In the genomic region with DNA sequence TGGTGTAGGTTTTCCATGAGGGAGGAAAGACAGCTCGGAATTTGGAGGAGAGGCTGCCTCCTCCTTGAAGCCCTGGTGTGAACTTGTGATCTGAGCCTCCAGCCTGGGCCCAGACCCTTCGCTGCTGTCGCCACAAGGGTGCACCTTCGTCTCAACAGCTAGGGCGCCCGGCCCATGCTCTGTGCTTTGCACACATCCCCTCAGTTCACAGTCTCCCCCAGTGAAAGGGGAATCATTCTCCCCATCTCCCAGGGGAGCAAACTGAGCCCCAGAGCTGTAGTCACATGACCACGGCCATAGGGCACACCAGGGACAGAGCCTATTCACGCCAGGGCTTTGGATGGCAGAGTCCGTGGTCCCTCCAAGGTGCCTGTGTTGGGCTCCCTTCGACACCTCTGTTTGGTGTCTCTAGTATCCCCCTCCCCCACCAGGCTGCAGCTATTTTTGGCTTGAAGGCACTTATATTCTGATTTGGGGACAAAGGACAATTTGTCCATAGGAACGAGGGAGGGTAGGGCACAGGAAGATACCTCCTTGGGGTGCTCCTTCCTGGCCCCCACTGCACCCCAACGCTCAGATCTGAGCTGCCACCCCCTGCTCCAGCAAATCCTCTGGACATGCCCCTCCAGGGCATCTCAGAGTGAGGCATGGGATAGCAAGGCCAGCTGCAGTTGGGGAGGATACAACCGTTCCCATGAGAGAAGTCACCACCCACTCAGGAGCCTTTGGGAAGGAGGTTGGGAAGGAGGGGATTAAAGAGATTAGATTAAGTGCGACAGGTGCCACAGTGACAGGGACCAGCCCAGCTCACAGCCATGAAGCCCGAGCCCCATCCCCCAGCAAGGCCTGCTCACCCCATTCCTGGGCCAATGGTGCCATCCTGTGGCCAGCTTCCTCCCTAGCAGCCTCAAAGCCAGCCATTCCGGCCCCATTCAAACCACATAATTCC, we compare ENCODE assay signal across 8 cellular contexts. TPM values are rescaled to one million over a fixed set of nuclear protein-coding genes. Genes with fewer than 3 reads are reported as not detected.
A peak's percentile ranks its signal among the peaks of the same experiment; 100 is the strongest.
DNase-seq lines count a peak whose midpoint lies in the region; ATAC-seq lines count a peak whose summit lies in the region.

No MANE protein-coding gene starts in this region.

- no peak overlapping the region for H3K27ac Mint-ChIP-seq in activated naive CD4-positive, alpha-beta T cell treated with anti-CD3 and anti-CD28 coated beads, Interleukin-2, amount 50 U/mL, for 72 hours

- no peaks in the 10 kb centered on the region for H3K36me3 ChIP-seq in MG63

- no peak overlapping the region for H3K4me3 ChIP-seq in MG63

- no peaks in the 10 kb centered on the region for H3K9me3 ChIP-seq in MG63

- no peaks in the 10 kb centered on the region for H3K27me3 ChIP-seq in MG63

- peak; percentile 85 to 88 for ATAC-seq in activated naive CD4-positive, alpha-beta T cell treated with anti-CD3 and anti-CD28 coated beads, Interleukin-2, amount 50 U/mL, for 72 hours
- ATAC-seq in HG03095 (IDR thresholded peaks at IDR 0.05; ENCODE audit: unreplicated experiment) (no peak), HG02885 (IDR thresholded peaks at IDR 0.05; ENCODE audit: poor library complexity, unreplicated experiment) (no peak)

- no peaks in the 10 kb centered on the region for H3K36me3 Mint-ChIP-seq in activated naive CD4-positive, alpha-beta T cell treated with anti-CD3 and anti-CD28 coated beads, Interleukin-2, amount 50 U/mL, for 72 hours

- DNase-seq in ELF-1 (ENCODE audit: low read depth, low spot score) (peak; percentile 86), MG63 (peak; percentile 41), SHP77 treated with DMSO at 0.1 percent for 48 hours (lab: John Stamatoyannopoulos, UW) (peak; percentile 73), head of caudate nucleus (peak; percentile 74 to 95 (median 87)), pons (ENCODE audit: low spot score) (peak; percentile 79)
- peak in 1 of 2 donors; percentile 77 for DNase-seq in activated naive CD4-positive, alpha-beta T cell treated with anti-CD3 and anti-CD28 coated beads, Interleukin-2, amount 50 U/mL, for 72 hours (ENCODE audit: low spot score in 2 of 2)

- no peaks in the 10 kb centered on the region for H3K9me3 Mint-ChIP-seq in activated naive CD4-positive, alpha-beta T cell treated with anti-CD3 and anti-CD28 coated beads, Interleukin-2, amount 50 U/mL, for 72 hours

- intact Hi-C loops in head of caudate nucleus (cut with DNase I) = loop anchor here (5.0 to 10.0 kb wide), 2 partner anchors 913 to 1470 kb away; a partner anchor contains a TSS

RNA-seq across cellular contexts. Expression of a gene that starts 15.7 kb away (rescaled TPM):
- total RNA-seq in MG63 (2014; rRNA removed; shearing (Covaris generic); ENCODE audit: low replicate concordance) = not detected in 2 replicates
- under 1 TPM; 0.31 to 0.66 TPM for total RNA-seq in activated naive CD4-positive, alpha-beta T cell treated with anti-CD3 and anti-CD28 coated beads, Interleukin-2, amount 50 U/mL, for 72 hours

RNA-seq across cellular contexts. Expression of a gene that starts 49.9 kb away (rescaled TPM):
- total RNA-seq in MG63 (2014; rRNA removed; shearing (Covaris generic); ENCODE audit: low replicate concordance) = 0.30 TPM in 1 of 2 replicates, not detected in the other
- 100 to 1,000 TPM; 248 to 298 TPM for total RNA-seq in activated naive CD4-positive, alpha-beta T cell treated with anti-CD3 and anti-CD28 coated beads, Interleukin-2, amount 50 U/mL, for 72 hours

Comparison
In these comparisons a context has a peak if more than half of its experiments do, and no peak if none do; other contexts are left out.
1. ATAC-seq: peak in activated naive CD4-positive, alpha-beta T cell treated with anti-CD3 and anti-CD28 coated beads, Interleukin-2, amount 50 U/mL, for 72 hours (2 of 2); none in HG03095 (single experiment) and HG02885 (single experiment).
2. RNA of a gene that starts 49.9 kb away (total RNA-seq): 248 to 298 TPM in activated naive CD4-positive, alpha-beta T cell treated with anti-CD3 and anti-CD28 coated beads, Interleukin-2, amount 50 U/mL, for 72 hours; 0.30 TPM in MG63; every median in the first group is over 100 times any median in the second.